Comparison of ENCODE assay signal across 1 cellular context in genomic region chr12:11862794-11863193, GRCh38.
TF ChIP-seq lines count a peak whose summit lies in the region.

No MANE protein-coding gene starts in this region.

TF ChIP-seq in HepG2, 621 proteins besides CTCF, POLR2A, EP300 and RAD21 (continued from another document):
- TF ChIP-seq, protein P1, sequence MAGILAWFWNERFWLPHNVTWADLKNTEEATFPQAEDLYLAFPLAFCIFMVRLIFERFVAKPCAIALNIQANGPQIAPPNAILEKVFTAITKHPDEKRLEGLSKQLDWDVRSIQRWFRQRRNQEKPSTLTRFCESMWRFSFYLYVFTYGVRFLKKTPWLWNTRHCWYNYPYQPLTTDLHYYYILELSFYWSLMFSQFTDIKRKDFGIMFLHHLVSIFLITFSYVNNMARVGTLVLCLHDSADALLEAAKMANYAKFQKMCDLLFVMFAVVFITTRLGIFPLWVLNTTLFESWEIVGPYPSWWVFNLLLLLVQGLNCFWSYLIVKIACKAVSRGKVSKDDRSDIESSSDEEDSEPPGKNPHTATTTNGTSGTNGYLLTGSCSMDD (CRISPR knock-in tag; IDR thresholded peaks at IDR 0.05), result no peak
- TF ChIP-seq ZFP37 (CRISPR knock-in tag; IDR thresholded peaks at IDR 0.05; ENCODE audit: borderline replicate concordance) (no peak), ZNF740 (CRISPR knock-in tag; IDR thresholded peaks at IDR 0.05) (no peak), MAF1 (CRISPR knock-in tag; IDR thresholded peaks at IDR 0.05; ENCODE audit: borderline replicate concordance) (no peak), ZFX (CRISPR knock-in tag; IDR thresholded peaks at IDR 0.05; ENCODE audit: low read depth) (no peak), ZNF597 (CRISPR knock-in tag; IDR thresholded peaks at IDR 0.05) (no peak), PITX1 (CRISPR knock-in tag; IDR thresholded peaks at IDR 0.05) (no peak)
- TF ChIP-seq, protein P2, sequence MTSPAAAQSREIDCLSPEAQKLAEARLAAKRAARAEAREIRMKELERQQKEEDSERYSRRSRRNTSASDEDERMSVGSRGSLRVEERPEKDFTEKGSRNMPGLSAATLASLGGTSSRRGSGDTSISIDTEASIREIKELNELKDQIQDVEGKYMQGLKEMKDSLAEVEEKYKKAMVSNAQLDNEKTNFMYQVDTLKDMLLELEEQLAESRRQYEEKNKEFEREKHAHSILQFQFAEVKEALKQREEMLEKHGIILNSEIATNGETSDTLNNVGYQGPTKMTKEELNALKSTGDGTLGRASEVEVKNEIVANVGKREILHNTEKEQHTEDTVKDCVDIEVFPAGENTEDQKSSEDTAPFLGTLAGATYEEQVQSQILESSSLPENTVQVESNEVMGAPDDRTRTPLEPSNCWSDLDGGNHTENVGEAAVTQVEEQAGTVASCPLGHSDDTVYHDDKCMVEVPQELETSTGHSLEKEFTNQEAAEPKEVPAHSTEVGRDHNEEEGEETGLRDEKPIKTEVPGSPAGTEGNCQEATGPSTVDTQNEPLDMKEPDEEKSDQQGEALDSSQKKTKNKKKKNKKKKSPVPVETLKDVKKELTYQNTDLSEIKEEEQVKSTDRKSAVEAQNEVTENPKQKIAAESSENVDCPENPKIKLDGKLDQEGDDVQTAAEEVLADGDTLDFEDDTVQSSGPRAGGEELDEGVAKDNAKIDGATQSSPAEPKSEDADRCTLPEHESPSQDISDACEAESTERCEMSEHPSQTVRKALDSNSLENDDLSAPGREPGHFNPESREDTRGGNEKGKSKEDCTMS (CRISPR knock-in tag; conservative IDR thresholded peaks at IDR 0.05), result no peak
- TF ChIP-seq, protein P3, sequence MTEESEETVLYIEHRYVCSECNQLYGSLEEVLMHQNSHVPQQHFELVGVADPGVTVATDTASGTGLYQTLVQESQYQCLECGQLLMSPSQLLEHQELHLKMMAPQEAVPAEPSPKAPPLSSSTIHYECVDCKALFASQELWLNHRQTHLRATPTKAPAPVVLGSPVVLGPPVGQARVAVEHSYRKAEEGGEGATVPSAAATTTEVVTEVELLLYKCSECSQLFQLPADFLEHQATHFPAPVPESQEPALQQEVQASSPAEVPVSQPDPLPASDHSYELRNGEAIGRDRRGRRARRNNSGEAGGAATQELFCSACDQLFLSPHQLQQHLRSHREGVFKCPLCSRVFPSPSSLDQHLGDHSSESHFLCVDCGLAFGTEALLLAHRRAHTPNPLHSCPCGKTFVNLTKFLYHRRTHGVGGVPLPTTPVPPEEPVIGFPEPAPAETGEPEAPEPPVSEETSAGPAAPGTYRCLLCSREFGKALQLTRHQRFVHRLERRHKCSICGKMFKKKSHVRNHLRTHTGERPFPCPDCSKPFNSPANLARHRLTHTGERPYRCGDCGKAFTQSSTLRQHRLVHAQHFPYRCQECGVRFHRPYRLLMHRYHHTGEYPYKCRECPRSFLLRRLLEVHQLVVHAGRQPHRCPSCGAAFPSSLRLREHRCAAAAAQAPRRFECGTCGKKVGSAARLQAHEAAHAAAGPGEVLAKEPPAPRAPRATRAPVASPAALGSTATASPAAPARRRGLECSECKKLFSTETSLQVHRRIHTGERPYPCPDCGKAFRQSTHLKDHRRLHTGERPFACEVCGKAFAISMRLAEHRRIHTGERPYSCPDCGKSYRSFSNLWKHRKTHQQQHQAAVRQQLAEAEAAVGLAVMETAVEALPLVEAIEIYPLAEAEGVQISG (CRISPR knock-in tag; IDR thresholded peaks at IDR 0.05), result no peak
- TF ChIP-seq, protein P4, sequence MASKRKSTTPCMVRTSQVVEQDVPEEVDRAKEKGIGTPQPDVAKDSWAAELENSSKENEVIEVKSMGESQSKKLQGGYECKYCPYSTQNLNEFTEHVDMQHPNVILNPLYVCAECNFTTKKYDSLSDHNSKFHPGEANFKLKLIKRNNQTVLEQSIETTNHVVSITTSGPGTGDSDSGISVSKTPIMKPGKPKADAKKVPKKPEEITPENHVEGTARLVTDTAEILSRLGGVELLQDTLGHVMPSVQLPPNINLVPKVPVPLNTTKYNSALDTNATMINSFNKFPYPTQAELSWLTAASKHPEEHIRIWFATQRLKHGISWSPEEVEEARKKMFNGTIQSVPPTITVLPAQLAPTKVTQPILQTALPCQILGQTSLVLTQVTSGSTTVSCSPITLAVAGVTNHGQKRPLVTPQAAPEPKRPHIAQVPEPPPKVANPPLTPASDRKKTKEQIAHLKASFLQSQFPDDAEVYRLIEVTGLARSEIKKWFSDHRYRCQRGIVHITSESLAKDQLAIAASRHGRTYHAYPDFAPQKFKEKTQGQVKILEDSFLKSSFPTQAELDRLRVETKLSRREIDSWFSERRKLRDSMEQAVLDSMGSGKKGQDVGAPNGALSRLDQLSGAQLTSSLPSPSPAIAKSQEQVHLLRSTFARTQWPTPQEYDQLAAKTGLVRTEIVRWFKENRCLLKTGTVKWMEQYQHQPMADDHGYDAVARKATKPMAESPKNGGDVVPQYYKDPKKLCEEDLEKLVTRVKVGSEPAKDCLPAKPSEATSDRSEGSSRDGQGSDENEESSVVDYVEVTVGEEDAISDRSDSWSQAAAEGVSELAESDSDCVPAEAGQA (IDR thresholded peaks at IDR 0.05; ENCODE audit: low read depth), result no peak
- TF ChIP-seq, protein P4 (CRISPR knock-in tag; IDR thresholded peaks at IDR 0.05; ENCODE audit: borderline replicate concordance), result no peak
